Comparison of ENCODE assay signal across 26 cellular contexts in genomic region chrX:43815209-43815608, GRCh38.
"Had no signal": no experiment of that assay in that cellular context is flagged by ENCODE, and none has a peak within 500 bp of the region (broad histone marks: within the 10 kb centered on the region; RNA-seq: fewer than 3 reads in every experiment).

No MANE protein-coding gene starts in this region.

- ATAC-seq: activated T-helper 17 cell treated with anti-CD3 and anti-CD28 coated beads, Interleukin-2, amount 50 U/mL, for 72 hours had no signal

- H3K4me3 ChIP-seq: adrenal gland, breast epithelium, MG63, SJCRH30 had no signal

- DNase-seq: activated CD4-positive, alpha-beta memory T cell treated with anti-CD3 and anti-CD28 coated beads, Interleukin-2, amount 10 ng/mL, durations not matched to agents 7 days and 5 days; activated CD4-positive, alpha-beta T cell treated with anti-CD3 and anti-CD28 coated beads, Interleukin-2, amount 10 ng/mL, durations not matched to agents 7 days and 5 days; activated CD4-positive, CD25-positive, alpha-beta regulatory T cell; activated gamma-delta T cell; activated naive CD4-positive, alpha-beta T cell treated with anti-CD3 and anti-CD28 coated beads for 36 hours; activated naive CD8-positive, alpha-beta T cell treated with anti-CD3 and anti-CD28 coated beads for 36 hours; activated T-cell treated with anti-CD3 and anti-CD28 coated beads for 4 hours; activated T-cell treated with anti-CD3 and anti-CD28 coated beads, Interleukin-2, amount 50 U/mL, for 48 hours; anterior cingulate cortex; MG63; MV-4-11; NCI-H1092 treated with DMSO at 0.1 percent for 48 hours; NCI-H1417 treated with DMSO at 0.1 percent for 48 hours; NCI-H1694; NCI-H2029; NCI-H345; NCI-H510A; NCI-H526 treated with DMSO at 0.1 percent for 48 hours; NCI-H82; SJCRH30; SK-N-SH; T-helper 1 cell had no signal

- H3K4me1 ChIP-seq: breast epithelium, SJCRH30 had no signal

- H3K9me3 ChIP-seq: adrenal gland, breast epithelium, MG63, SJCRH30, SK-N-SH had no signal

- H3K27me3 ChIP-seq: adrenal gland, MG63, SJCRH30 had no signal

- H3K27ac ChIP-seq: breast epithelium, SJCRH30, VCaP had no signal

- H3K36me3 ChIP-seq: adrenal gland, breast epithelium, MG63, SJCRH30 had no signal
